ENCODE assay signal across 2 cellular contexts in the genomic region with DNA sequence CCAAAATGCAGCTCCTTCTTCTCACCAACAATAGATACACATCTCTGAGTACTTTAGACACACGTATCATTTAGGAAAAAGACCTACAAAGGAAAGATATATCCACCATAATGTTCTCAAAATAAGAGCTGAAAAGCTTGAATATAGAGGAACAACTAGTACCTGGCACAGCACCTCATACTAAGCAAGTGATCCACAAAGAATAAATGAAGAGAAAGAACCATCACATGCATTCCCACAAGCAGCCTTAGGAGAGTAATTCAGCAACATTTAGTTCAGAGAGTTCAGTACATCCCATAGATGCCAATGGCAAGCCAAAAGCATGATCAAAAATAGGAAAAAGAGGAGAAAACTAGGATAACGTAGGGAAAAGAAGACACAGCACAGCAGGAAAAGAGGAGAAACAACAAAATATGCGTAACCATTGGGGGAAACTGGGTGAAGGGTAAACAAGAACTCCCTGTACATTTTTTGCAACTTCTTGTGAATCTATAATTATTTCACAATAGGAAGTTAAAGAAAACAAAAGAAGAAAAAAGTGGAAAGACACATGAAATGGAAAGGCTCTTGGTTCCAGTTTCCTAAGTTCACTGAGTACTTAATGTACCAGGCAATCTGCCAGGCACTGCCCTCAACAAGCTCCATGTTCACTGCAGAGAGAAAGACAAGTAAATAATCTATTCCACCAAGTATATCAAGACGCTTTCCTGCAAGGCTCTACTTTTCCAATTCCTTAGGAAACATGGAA.
TF ChIP-seq lines count a peak whose summit lies in the region.

No MANE protein-coding gene starts in this region.

TF ChIP-seq in HEK293, 187 proteins besides CTCF, POLR2A, EP300 and RAD21 (continued from another document):
- peak; percentile 99 for TF ChIP-seq ZNF529 (tag by site-specific recombination; IDR thresholded peaks at IDR 0.05; ENCODE audit: insufficient replicate concordance)
TF ChIP-seq in HEK293: peak in this region for 1.

TF ChIP-seq in GM23338, 12 proteins besides CTCF, POLR2A, EP300 and RAD21:
- TF ChIP-seq, protein P1, sequence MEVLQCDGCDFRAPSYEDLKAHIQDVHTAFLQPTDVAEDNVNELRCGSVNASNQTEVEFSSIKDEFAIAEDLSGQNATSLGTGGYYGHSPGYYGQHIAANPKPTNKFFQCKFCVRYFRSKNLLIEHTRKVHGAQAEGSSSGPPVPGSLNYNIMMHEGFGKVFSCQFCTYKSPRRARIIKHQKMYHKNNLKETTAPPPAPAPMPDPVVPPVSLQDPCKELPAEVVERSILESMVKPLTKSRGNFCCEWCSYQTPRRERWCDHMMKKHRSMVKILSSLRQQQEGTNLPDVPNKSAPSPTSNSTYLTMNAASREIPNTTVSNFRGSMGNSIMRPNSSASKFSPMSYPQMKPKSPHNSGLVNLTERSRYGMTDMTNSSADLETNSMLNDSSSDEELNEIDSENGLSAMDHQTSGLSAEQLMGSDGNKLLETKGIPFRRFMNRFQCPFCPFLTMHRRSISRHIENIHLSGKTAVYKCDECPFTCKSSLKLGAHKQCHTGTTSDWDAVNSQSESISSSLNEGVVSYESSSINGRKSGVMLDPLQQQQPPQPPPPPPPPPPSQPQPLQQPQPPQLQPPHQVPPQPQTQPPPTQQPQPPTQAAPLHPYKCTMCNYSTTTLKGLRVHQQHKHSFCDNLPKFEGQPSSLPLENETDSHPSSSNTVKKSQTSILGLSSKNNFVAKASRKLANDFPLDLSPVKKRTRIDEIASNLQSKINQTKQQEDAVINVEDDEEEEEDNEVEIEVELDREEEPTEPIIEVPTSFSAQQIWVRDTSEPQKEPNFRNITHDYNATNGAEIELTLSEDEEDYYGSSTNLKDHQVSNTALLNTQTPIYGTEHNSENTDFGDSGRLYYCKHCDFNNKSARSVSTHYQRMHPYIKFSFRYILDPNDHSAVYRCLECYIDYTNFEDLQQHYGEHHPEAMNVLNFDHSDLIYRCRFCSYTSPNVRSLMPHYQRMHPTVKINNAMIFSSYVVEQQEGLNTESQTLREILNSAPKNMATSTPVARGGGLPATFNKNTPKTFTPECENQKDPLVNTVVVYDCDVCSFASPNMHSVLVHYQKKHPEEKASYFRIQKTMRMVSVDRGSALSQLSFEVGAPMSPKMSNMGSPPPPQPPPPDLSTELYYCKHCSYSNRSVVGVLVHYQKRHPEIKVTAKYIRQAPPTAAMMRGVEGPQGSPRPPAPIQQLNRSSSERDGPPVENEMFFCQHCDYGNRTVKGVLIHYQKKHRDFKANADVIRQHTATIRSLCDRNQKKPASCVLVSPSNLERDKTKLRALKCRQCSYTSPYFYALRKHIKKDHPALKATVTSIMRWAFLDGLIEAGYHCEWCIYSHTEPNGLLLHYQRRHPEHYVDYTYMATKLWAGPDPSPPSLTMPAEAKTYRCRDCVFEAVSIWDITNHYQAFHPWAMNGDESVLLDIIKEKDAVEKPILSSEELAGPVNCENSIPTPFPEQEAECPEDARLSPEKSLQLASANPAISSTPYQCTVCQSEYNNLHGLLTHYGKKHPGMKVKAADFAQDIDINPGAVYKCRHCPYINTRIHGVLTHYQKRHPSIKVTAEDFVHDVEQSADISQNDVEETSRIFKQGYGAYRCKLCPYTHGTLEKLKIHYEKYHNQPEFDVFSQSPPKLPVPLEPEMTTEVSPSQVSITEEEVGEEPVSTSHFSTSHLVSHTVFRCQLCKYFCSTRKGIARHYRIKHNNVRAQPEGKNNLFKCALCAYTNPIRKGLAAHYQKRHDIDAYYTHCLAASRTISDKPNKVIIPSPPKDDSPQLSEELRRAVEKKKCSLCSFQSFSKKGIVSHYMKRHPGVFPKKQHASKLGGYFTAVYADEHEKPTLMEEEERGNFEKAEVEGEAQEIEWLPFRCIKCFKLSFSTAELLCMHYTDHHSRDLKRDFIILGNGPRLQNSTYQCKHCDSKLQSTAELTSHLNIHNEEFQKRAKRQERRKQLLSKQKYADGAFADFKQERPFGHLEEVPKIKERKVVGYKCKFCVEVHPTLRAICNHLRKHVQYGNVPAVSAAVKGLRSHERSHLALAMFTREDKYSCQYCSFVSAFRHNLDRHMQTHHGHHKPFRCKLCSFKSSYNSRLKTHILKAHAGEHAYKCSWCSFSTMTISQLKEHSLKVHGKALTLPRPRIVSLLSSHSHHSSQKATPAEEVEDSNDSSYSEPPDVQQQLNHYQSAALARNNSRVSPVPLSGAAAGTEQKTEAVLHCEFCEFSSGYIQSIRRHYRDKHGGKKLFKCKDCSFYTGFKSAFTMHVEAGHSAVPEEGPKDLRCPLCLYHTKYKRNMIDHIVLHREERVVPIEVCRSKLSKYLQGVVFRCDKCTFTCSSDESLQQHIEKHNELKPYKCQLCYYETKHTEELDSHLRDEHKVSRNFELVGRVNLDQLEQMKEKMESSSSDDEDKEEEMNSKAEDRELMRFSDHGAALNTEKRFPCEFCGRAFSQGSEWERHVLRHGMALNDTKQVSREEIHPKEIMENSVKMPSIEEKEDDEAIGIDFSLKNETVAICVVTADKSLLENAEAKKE (CRISPR knock-in tag; IDR thresholded peaks at IDR 0.05): no peak
- TF ChIP-seq, protein P2, sequence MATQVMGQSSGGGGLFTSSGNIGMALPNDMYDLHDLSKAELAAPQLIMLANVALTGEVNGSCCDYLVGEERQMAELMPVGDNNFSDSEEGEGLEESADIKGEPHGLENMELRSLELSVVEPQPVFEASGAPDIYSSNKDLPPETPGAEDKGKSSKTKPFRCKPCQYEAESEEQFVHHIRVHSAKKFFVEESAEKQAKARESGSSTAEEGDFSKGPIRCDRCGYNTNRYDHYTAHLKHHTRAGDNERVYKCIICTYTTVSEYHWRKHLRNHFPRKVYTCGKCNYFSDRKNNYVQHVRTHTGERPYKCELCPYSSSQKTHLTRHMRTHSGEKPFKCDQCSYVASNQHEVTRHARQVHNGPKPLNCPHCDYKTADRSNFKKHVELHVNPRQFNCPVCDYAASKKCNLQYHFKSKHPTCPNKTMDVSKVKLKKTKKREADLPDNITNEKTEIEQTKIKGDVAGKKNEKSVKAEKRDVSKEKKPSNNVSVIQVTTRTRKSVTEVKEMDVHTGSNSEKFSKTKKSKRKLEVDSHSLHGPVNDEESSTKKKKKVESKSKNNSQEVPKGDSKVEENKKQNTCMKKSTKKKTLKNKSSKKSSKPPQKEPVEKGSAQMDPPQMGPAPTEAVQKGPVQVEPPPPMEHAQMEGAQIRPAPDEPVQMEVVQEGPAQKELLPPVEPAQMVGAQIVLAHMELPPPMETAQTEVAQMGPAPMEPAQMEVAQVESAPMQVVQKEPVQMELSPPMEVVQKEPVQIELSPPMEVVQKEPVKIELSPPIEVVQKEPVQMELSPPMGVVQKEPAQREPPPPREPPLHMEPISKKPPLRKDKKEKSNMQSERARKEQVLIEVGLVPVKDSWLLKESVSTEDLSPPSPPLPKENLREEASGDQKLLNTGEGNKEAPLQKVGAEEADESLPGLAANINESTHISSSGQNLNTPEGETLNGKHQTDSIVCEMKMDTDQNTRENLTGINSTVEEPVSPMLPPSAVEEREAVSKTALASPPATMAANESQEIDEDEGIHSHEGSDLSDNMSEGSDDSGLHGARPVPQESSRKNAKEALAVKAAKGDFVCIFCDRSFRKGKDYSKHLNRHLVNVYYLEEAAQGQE (IDR thresholded peaks at IDR 0.05; ENCODE audit: unreplicated experiment): no peak
- TF ChIP-seq STAT1 (IDR thresholded peaks at IDR 0.05; ENCODE audit: unreplicated experiment): no peak
- TF ChIP-seq ZNF114 (CRISPR knock-in tag; IDR thresholded peaks at IDR 0.05): no peak
- TF ChIP-seq, protein P3, sequence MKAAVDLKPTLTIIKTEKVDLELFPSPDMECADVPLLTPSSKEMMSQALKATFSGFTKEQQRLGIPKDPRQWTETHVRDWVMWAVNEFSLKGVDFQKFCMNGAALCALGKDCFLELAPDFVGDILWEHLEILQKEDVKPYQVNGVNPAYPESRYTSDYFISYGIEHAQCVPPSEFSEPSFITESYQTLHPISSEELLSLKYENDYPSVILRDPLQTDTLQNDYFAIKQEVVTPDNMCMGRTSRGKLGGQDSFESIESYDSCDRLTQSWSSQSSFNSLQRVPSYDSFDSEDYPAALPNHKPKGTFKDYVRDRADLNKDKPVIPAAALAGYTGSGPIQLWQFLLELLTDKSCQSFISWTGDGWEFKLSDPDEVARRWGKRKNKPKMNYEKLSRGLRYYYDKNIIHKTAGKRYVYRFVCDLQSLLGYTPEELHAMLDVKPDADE (IDR thresholded peaks at IDR 0.05): no peak
- no peak for TF ChIP-seq EZH2 (IDR thresholded peaks at IDR 0.05; ENCODE audit: low read depth, unreplicated experiment)
- no peak for TF ChIP-seq ZNF331 (CRISPR knock-in tag; IDR thresholded peaks at IDR 0.05; ENCODE audit: low read depth)
- no peak for TF ChIP-seq NANOG (IDR thresholded peaks at IDR 0.05; ENCODE audit: borderline replicate concordance)
- no peak for TF ChIP-seq POLR2AphosphoS5 (IDR thresholded peaks at IDR 0.05; ENCODE audit: low read depth)
- no peak for TF ChIP-seq JUNB (IDR thresholded peaks at IDR 0.05; ENCODE audit: unreplicated experiment)
- TF ChIP-seq CREB1 (CRISPR knock-in tag; IDR thresholded peaks at IDR 0.05; ENCODE audit: low read depth): no peak
- TF ChIP-seq EZH2phosphoT487 (IDR thresholded peaks at IDR 0.05; ENCODE audit: unreplicated experiment): no peak
TF ChIP-seq in GM23338: peak in this region for 0.
